28 cellular contexts compared by ENCODE assay signal in genomic region chr19:5154799-5155426, GRCh38.
A peak's percentile ranks its signal among the peaks of the same experiment; 100 is the strongest.
DNase-seq lines count a peak whose midpoint lies in the region; ATAC-seq, FAIRE-seq and TF ChIP-seq lines count a peak whose summit lies in the region.
"Had no signal": no experiment of that assay in that cellular context is flagged by ENCODE, and none has a peak within 500 bp of the region (broad histone marks: within the 10 kb centered on the region; RNA-seq: fewer than 3 reads in every experiment).

No MANE protein-coding gene starts in this region.

- H3K4me3 Mint-ChIP-seq in glutamatergic neuron (ENCODE audit: unreplicated experiment) (peak overlapping the region; percentile 42), Caco-2 (ENCODE audit: unreplicated experiment) (no peak overlapping the region)
- no peak overlapping the region for H3K4me3 Mint-ChIP-seq in stimulated activated effector memory CD8-positive, alpha-beta T cell treated with anti-CD3 and anti-CD28 coated beads, Interleukin-12 subunit alpha, Interleukin-12 subunit beta, amount 100 ng/mL, for 72 hours
- H3K4me3 Mint-ChIP-seq: activated CD8-positive, alpha-beta memory T cell treated with anti-CD3 and anti-CD28 coated beads, Interleukin-2, amount 10 ng/mL, durations not matched to agents 7 days and 5 days; activated naive CD8-positive, alpha-beta T cell treated with anti-CD3 and anti-CD28 coated beads, Interleukin-2, amount 10 ng/mL, durations not matched to agents 7 days and 5 days; activated T-cell treated with anti-CD3 and anti-CD28 coated beads, Interleukin-2, amount 50 U/mL, for 4 hours; B cell; CD4-positive, alpha-beta memory T cell; central memory CD8-positive, alpha-beta T cell; T-helper 17 cell had no signal

- no peak for TF ChIP-seq CTCF in D721Med (IDR thresholded peaks at IDR 0.05; ENCODE audit: insufficient read depth, missing control alignments)
- TF ChIP-seq CTCF in glutamatergic neuron (IDR thresholded peaks at IDR 0.05; ENCODE audit: partially characterized antibody, unreplicated experiment), result no peak
- TF ChIP-seq CTCF in Caco-2 (IDR thresholded peaks at IDR 0.05; ENCODE audit: insufficient read depth in 1 of 2, low read depth in 1 of 2, low read length in 1 of 2, severe bottlenecking in 1 of 2, unreplicated experiment in 1 of 2), result no peak

- H3K27ac Mint-ChIP-seq in glutamatergic neuron (ENCODE audit: unreplicated experiment), result peak overlapping the region; percentile 93
- H3K27ac Mint-ChIP-seq in Caco-2 (ENCODE audit: unreplicated experiment), result no peak overlapping the region
- H3K27ac Mint-ChIP-seq in stimulated activated effector memory CD8-positive, alpha-beta T cell treated with anti-CD3 and anti-CD28 coated beads, Interleukin-12 subunit alpha, Interleukin-12 subunit beta, amount 100 ng/mL, for 72 hours, result no peak overlapping the region
- H3K27ac Mint-ChIP-seq: activated CD8-positive, alpha-beta memory T cell treated with anti-CD3 and anti-CD28 coated beads, Interleukin-2, amount 10 ng/mL, durations not matched to agents 7 days and 5 days; activated naive CD8-positive, alpha-beta T cell treated with anti-CD3 and anti-CD28 coated beads, Interleukin-2, amount 10 ng/mL, durations not matched to agents 7 days and 5 days; T-helper 17 cell had no signal

- no peak for FAIRE-seq in D721Med (lab: Jason Lieb, UNC)
- FAIRE-seq: GM12878, TTC549 had no signal

- H3K4me1 ChIP-seq in Caco-2, result no peaks in the 10 kb centered on the region
- H3K4me1 ChIP-seq: gastroesophageal sphincter, lower lobe of right lung, right lobe of liver, thyroid gland had no signal

- H3K27me3 ChIP-seq in Caco-2 (replicated peaks; ENCODE audit: control insufficient read depth, insufficient read depth, low read length), result no peaks in the 10 kb centered on the region
- H3K27me3 ChIP-seq: dorsolateral prefrontal cortex, gastroesophageal sphincter, right lobe of liver, thyroid gland, vagina had no signal

- peaks cover 7% of the 10 kb centered on the region; the same call in 1 of the 2 replicates for H3K9me3 ChIP-seq in Caco-2
- H3K9me3 ChIP-seq: right lobe of liver, thyroid gland had no signal

- BruUV-seq in Caco-2 (replicated peaks; lab: Mats Ljungman, UMichigan), result no TSS peak

- POLR2A ChIA-PET in Caco-2 (lab: Charles Lee), result no interaction called here

- CTCF ChIA-PET in Caco-2 (lab: Charles Lee), result interaction anchor here (0.6 to 1.5 kb wide), 3 partner anchors 18 to 108 kb away, joined by 3 to 6 read pairs (median 3); no protein-coding TSS in a partner anchor

- no peak for ATAC-seq in HG02884 (IDR thresholded peaks at IDR 0.05; ENCODE audit: unreplicated experiment)
- ATAC-seq in stimulated activated effector memory CD8-positive, alpha-beta T cell treated with anti-CD3 and anti-CD28 coated beads, Interleukin-12 subunit alpha, Interleukin-12 subunit beta, amount 100 ng/mL, for 72 hours, result no peak
- ATAC-seq: gastroesophageal sphincter had no signal

- H3K36me3 ChIP-seq in Caco-2 (ENCODE audit: control insufficient read depth, insufficient read depth, low read length), result no peaks in the 10 kb centered on the region

- DNase-seq in D721Med (ENCODE audit: insufficient read length, low spot score) (peak; percentile 29), HuH-7.5 (ENCODE audit: low spot score) (peak; percentile 9), glutamatergic neuron (no peak), posterior vena cava (ENCODE audit: low spot score) (peak; percentile 49), Caco-2 (no peak), NCI-H526 treated with DMSO at 0.1 percent for 48 hours (lab: John Stamatoyannopoulos, UW) (no peak)
- DNase-seq in stimulated activated effector memory CD8-positive, alpha-beta T cell treated with anti-CD3 and anti-CD28 coated beads, Interleukin-12 subunit alpha, Interleukin-12 subunit beta, amount 100 ng/mL, for 72 hours (ENCODE audit: low spot score in 2 of 2), result no peak
- DNase-seq: activated CD8-positive, alpha-beta memory T cell treated with anti-CD3 and anti-CD28 coated beads, Interleukin-2, amount 10 ng/mL, durations not matched to agents 7 days and 5 days; CD4-positive, alpha-beta memory T cell; DMS 273 treated with DMSO at 0.1 percent for 48 hours; hippocampal formation; lower lobe of right lung; NCI-H1694 treated with DMSO at 0.1 percent for 48 hours had no signal

- intact Hi-C loops in posterior vena cava (cut with DNase I) (no loop called here), Caco-2 (cut with micrococcal nuclease; ENCODE audit: unreplicated experiment) (loop anchor here (1.0 kb wide), 1 partner anchor 107 kb away; no protein-coding TSS in a partner anchor)

- peaks cover 24% of the 10 kb centered on the region for H3K9me3 Mint-ChIP-seq in glutamatergic neuron (ENCODE audit: unreplicated experiment)
- H3K9me3 Mint-ChIP-seq in Caco-2 (ENCODE audit: unreplicated experiment), result peaks cover 3% of the 10 kb centered on the region
- no peaks in the 10 kb centered on the region for H3K9me3 Mint-ChIP-seq in stimulated activated effector memory CD8-positive, alpha-beta T cell treated with anti-CD3 and anti-CD28 coated beads, Interleukin-12 subunit alpha, Interleukin-12 subunit beta, amount 100 ng/mL, for 72 hours
- H3K9me3 Mint-ChIP-seq: central memory CD8-positive, alpha-beta T cell had no signal

- H3K27me3 Mint-ChIP-seq in glutamatergic neuron (ENCODE audit: unreplicated experiment) (peaks cover 24% of the 10 kb centered on the region), Caco-2 (ENCODE audit: insufficient read depth, unreplicated experiment) (no peaks in the 10 kb centered on the region)
- H3K27me3 Mint-ChIP-seq: activated CD8-positive, alpha-beta memory T cell treated with anti-CD3 and anti-CD28 coated beads, Interleukin-2, amount 10 ng/mL, durations not matched to agents 7 days and 5 days; activated naive CD8-positive, alpha-beta T cell treated with anti-CD3 and anti-CD28 coated beads, Interleukin-2, amount 10 ng/mL, durations not matched to agents 7 days and 5 days; B cell; CD4-positive, alpha-beta memory T cell; central memory CD8-positive, alpha-beta T cell; T-helper 17 cell had no signal

- H3K4me3 ChIP-seq in Caco-2 (ENCODE audit: low read depth, low read length), result no peak overlapping the region
- H3K4me3 ChIP-seq: dorsolateral prefrontal cortex, gastroesophageal sphincter, GM12878, lower lobe of right lung, mucosa of descending colon, right lobe of liver, SK-N-MC, thyroid gland, vagina had no signal

- H3K36me3 Mint-ChIP-seq in glutamatergic neuron (ENCODE audit: unreplicated experiment), result no peaks in the 10 kb centered on the region
- H3K36me3 Mint-ChIP-seq in Caco-2 (ENCODE audit: insufficient read depth, unreplicated experiment), result peaks cover 10% of the 10 kb centered on the region
- H3K36me3 Mint-ChIP-seq in stimulated activated effector memory CD8-positive, alpha-beta T cell treated with anti-CD3 and anti-CD28 coated beads, Interleukin-12 subunit alpha, Interleukin-12 subunit beta, amount 100 ng/mL, for 72 hours, result peaks cover 12% of the 10 kb centered on the region
- H3K36me3 Mint-ChIP-seq: activated CD8-positive, alpha-beta memory T cell treated with anti-CD3 and anti-CD28 coated beads, Interleukin-2, amount 10 ng/mL, durations not matched to agents 7 days and 5 days had no signal

- H3K4me1 Mint-ChIP-seq in glutamatergic neuron (ENCODE audit: low read depth, unreplicated experiment) (peaks cover 21% of the 10 kb centered on the region), Caco-2 (ENCODE audit: low read depth, unreplicated experiment) (no peaks in the 10 kb centered on the region)
- H3K4me1 Mint-ChIP-seq in stimulated activated effector memory CD8-positive, alpha-beta T cell treated with anti-CD3 and anti-CD28 coated beads, Interleukin-12 subunit alpha, Interleukin-12 subunit beta, amount 100 ng/mL, for 72 hours, result no peaks in the 10 kb centered on the region
- H3K4me1 Mint-ChIP-seq: activated CD8-positive, alpha-beta memory T cell treated with anti-CD3 and anti-CD28 coated beads, Interleukin-2, amount 10 ng/mL, durations not matched to agents 7 days and 5 days; activated naive CD8-positive, alpha-beta T cell treated with anti-CD3 and anti-CD28 coated beads, Interleukin-2, amount 10 ng/mL, durations not matched to agents 7 days and 5 days; CD4-positive, alpha-beta memory T cell; central memory CD8-positive, alpha-beta T cell; T-helper 17 cell had no signal

Comparison
In these comparisons a context has a peak if more than half of its experiments do, and no peak if none do; other contexts are left out.
1. DNase-seq: peak in D721Med (single experiment), HuH-7.5 (single experiment) and posterior vena cava (single experiment); none in glutamatergic neuron (single experiment), Caco-2 (0 of 2), stimulated activated effector memory CD8-positive, alpha-beta T cell treated with anti-CD3 and anti-CD28 coated beads, Interleukin-12 subunit alpha, Interleukin-12 subunit beta, amount 100 ng/mL, for 72 hours (0 of 2) and NCI-H526 treated with DMSO at 0.1 percent for 48 hours (single experiment).